In the genomic region with DNA sequence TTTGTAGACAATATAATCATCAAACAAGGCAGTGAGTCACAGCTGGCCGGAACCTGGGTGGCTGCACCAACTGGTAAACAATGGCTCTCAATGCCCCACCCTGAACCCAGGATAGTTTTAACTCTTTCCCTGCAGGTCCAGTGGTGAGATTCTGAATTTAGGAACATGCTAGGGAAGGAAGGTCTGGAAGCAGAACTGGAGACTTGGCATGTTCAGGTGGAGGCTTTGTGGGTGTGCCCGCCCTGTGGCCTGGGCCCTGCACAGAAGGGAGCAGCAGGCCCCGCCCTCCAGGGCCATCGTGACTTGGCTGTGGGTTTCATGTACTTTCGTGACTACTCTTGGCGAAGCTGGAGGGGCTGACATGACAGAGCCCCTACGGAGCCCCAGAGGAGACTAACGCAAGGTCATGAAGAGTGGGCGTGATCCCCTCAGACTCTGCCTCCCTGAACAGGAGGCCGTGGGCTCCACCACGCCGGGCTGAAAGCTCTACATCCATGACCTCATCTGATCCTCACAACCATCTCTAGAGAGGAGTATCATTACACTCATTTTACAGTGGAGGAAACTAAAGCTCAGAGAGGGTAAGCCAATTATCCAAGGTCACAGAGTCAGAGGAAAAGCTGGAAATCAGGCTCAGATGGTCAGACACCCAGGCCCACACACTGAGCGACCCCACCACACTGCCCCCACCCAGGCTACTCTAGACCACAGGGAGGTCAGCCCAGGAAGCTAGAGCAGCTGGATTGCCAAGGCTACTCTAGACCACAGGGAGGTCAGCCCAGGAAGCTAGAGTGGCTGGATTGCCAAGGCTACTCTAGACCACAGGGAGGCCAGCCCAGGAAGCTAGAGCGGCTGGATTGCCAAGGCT, we compare ENCODE assay signal across 8 cellular contexts. TPM values are rescaled to one million over a fixed set of nuclear protein-coding genes. Genes with fewer than 3 reads are reported as not detected.
DNase-seq lines count a peak whose midpoint lies in the region; ATAC-seq and TF ChIP-seq lines count a peak whose summit lies in the region.

No MANE protein-coding gene starts in this region.

- H3K27ac ChIP-seq in neural progenitor cell, result no peak overlapping the region

- no peaks in the 10 kb centered on the region for H3K36me3 ChIP-seq in neural progenitor cell

- H3K4me3 Mint-ChIP-seq in endothelial cell (ENCODE audit: unreplicated experiment) (peak overlapping the region; percentile 83), neural progenitor cell (no peak overlapping the region)

- H3K27me3 Mint-ChIP-seq in endothelial cell (ENCODE audit: unreplicated experiment), result peaks cover 11% of the 10 kb centered on the region
- peaks cover 1% of the 10 kb centered on the region for H3K27me3 Mint-ChIP-seq in neural progenitor cell (ENCODE audit: insufficient read depth, low read depth)

- no peak overlapping the region for H3K9ac ChIP-seq in neural progenitor cell

- no peaks in the 10 kb centered on the region for H3K9me3 ChIP-seq in neural progenitor cell (ENCODE audit: low read depth)

- TF ChIP-seq CTCF in endothelial cell (IDR thresholded peaks at IDR 0.05; ENCODE audit: unreplicated experiment), result no peak
- no peak for TF ChIP-seq CTCF in neural progenitor cell (IDR thresholded peaks at IDR 0.05)

- no peak overlapping the region for H2AFZ ChIP-seq in neural progenitor cell (replicated peaks)

- no peaks in the 10 kb centered on the region for H3F3A ChIP-seq in neural progenitor cell (ENCODE audit: low read depth)

- peak overlapping the region; percentile 4 for H3K4me2 ChIP-seq in neural progenitor cell

- H3K27ac Mint-ChIP-seq in endothelial cell (ENCODE audit: unreplicated experiment) (peak overlapping the region; percentile 81), neural progenitor cell (peak overlapping the region; percentile 43)

- peak; percentile 78 for DNase-seq in AG20443 (ENCODE audit: low spot score)
- DNase-seq in M059J (ENCODE audit: low read depth), result peak; percentile 74
- no peak for DNase-seq in endothelial cell (ENCODE audit: low spot score)
- no peak for DNase-seq in neural progenitor cell (ENCODE audit: low spot score)
- DNase-seq in stimulated activated CD4-positive, alpha-beta T cell treated with anti-CD3 and anti-CD28 coated beads, Interleukin-2, amount 100 ng/mL, for 24 hours, result no peak
- DNase-seq in germinal center (ENCODE audit: low spot score), result no peak

- no peak overlapping the region for H3K4me3 ChIP-seq in neural progenitor cell

- peaks cover 3% of the 10 kb centered on the region for H4K20me1 ChIP-seq in neural progenitor cell (ENCODE audit: low read depth)

- H3K9me3 Mint-ChIP-seq in endothelial cell (ENCODE audit: unreplicated experiment) (no peaks in the 10 kb centered on the region), neural progenitor cell (no peaks in the 10 kb centered on the region)

- ATAC-seq in HG03097 (IDR thresholded peaks at IDR 0.05; ENCODE audit: low FRiP score, unreplicated experiment), result no peak
- ATAC-seq in GM19351 (IDR thresholded peaks at IDR 0.05; ENCODE audit: unreplicated experiment), result no peak

- H3K4me1 Mint-ChIP-seq in endothelial cell (ENCODE audit: unreplicated experiment) (peaks cover 23% of the 10 kb centered on the region), neural progenitor cell (peaks cover 4% of the 10 kb centered on the region)

- no peaks in the 10 kb centered on the region for H3K79me2 ChIP-seq in neural progenitor cell (ENCODE audit: low read depth)

- H3K4me1 ChIP-seq in neural progenitor cell, result peaks cover 10% of the 10 kb centered on the region

- peaks cover 17% of the 10 kb centered on the region for H3K36me3 Mint-ChIP-seq in endothelial cell (ENCODE audit: low read depth, unreplicated experiment)
- H3K36me3 Mint-ChIP-seq in neural progenitor cell, result peaks cover 22% of the 10 kb centered on the region

- no peaks in the 10 kb centered on the region for H3K27me3 ChIP-seq in neural progenitor cell

RNA-seq across cellular contexts. Expression of a gene that starts 27.3 kb away (rescaled TPM):
- total RNA-seq in M059J (2014; rRNA removed; shearing (Covaris generic)), result 9.1 and 13.5 TPM in 2 replicates
- 3.5 TPM for total RNA-seq in endothelial cell (ENCODE audit: unreplicated experiment)
- total RNA-seq in neural progenitor cell (ENCODE audit: low replicate concordance), result 0.90 and 4.2 TPM in 2 replicates

RNA-seq across cellular contexts. Expression of a gene that starts 43.7 kb away (rescaled TPM):
- total RNA-seq in M059J (2014; rRNA removed; shearing (Covaris generic)), result 51.0 and 90.7 TPM in 2 replicates
- total RNA-seq in endothelial cell (ENCODE audit: unreplicated experiment), result 59.8 TPM
- 26.5 and 43.3 TPM in 2 replicates for total RNA-seq in neural progenitor cell (ENCODE audit: low replicate concordance)

RNA-seq across cellular contexts. Expression of a gene that starts 47.5 kb away (rescaled TPM):
- 0.96 TPM in 1 of 2 replicates, not detected in the other for total RNA-seq in M059J (2014; rRNA removed; shearing (Covaris generic))
- 22.5 TPM for total RNA-seq in endothelial cell (ENCODE audit: unreplicated experiment)
- 20.1 and 29.4 TPM in 2 replicates for total RNA-seq in neural progenitor cell (ENCODE audit: low replicate concordance)

Comparison
In these comparisons a context has a peak if more than half of its experiments do, and no peak if none do; other contexts are left out.
1. DNase-seq: peak in AG20443 (single experiment) and M059J (single experiment); none in endothelial cell (single experiment), neural progenitor cell (single experiment), stimulated activated CD4-positive, alpha-beta T cell treated with anti-CD3 and anti-CD28 coated beads, Interleukin-2, amount 100 ng/mL, for 24 hours (0 of 2) and germinal center (single experiment).
2. RNA of a gene that starts 47.5 kb away (total RNA-seq): 22.5 TPM in endothelial cell (single experiment) and 20.1 to 29.4 TPM in neural progenitor cell; 0.96 TPM in M059J; every median in the first group is over 10 times any median in the second.